Comparison of ENCODE assay signal across 20 cellular contexts in genomic region chr10:130998642-130999041, GRCh38.
DNase-seq lines count a peak whose midpoint lies in the region; ATAC-seq and TF ChIP-seq lines count a peak whose summit lies in the region.
"Had no signal": no experiment of that assay in that cellular context is flagged by ENCODE, and none has a peak within 500 bp of the region (broad histone marks: within the 10 kb centered on the region; RNA-seq: fewer than 3 reads in every experiment).

No MANE protein-coding gene starts in this region.

- peak overlapping the region in 1 of 11 experiments; percentile 1; a peak in 1 of 22 replicates for H3K27ac ChIP-seq in BLaER1 treated with 17β-estradiol and CSF1 and Interleukin-3, amounts not matched to agents 10 nM and 100 nM
- peak overlapping the region; percentile 77; the same call in 1 of the 2 replicates for H3K27ac ChIP-seq in Karpas-422 (ENCODE audit: low read length)
- H3K27ac ChIP-seq: A549 had no signal

- H3K27me3 ChIP-seq in BLaER1 treated with 17β-estradiol and CSF1 and Interleukin-3, amounts not matched to agents 10 nM and 100 nM: peaks cover 0 to 38% (median 16%) of the 10 kb centered on the region in 11 experiments; a peak in 18 of 22 replicates
- H3K27me3 ChIP-seq in Karpas-422 (ENCODE audit: low read length): peaks cover 9% of the 10 kb centered on the region; the same call in 1 of the 2 replicates

- H3K4me3 Mint-ChIP-seq in osteocyte (ENCODE audit: unreplicated experiment): no peak overlapping the region
- H3K4me3 Mint-ChIP-seq: CD8-positive, alpha-beta T cell; GM23338 had no signal

- H3K36me3 Mint-ChIP-seq in osteocyte (ENCODE audit: unreplicated experiment): no peaks in the 10 kb centered on the region
- H3K36me3 Mint-ChIP-seq: CD8-positive, alpha-beta T cell had no signal

- H3K4me2 ChIP-seq in BLaER1 treated with 17β-estradiol and CSF1 and Interleukin-3, amounts not matched to agents 10 nM and 100 nM: peak overlapping the region; percentile 71 to 93 (median 80); a peak in 21 of 22 replicates
- peak overlapping the region; percentile 79 for H3K4me2 ChIP-seq in Karpas-422 (ENCODE audit: low read depth, low read length, poor library complexity, severe bottlenecking)
- H3K4me2 ChIP-seq: A549, GM23338 had no signal

- no peaks in the 10 kb centered on the region for H3K79me2 ChIP-seq in Karpas-422 (ENCODE audit: low read length)

- DNase-seq in Karpas-422: no peak
- DNase-seq in islet precursor cell: peak; percentile 31
- peak; percentile 76 for DNase-seq in osteocyte (ENCODE audit: extremely low spot score, unreplicated experiment)
- DNase-seq in NCI-H2081 (lab: John Stamatoyannopoulos, UW): no peak
- no peak for DNase-seq in D341Med (ENCODE audit: low spot score)
- DNase-seq: AML-193, Calu3, DMS 273 treated with DMSO at 0.1 percent for 48 hours, DMS53, DND-41, EL, H7, IMR-90 had no signal

- H2AFZ ChIP-seq in Karpas-422 (ENCODE audit: low read length): no peak overlapping the region
- H2AFZ ChIP-seq: GM23338 had no signal

- H4K20me1 ChIP-seq in BLaER1 treated with 17β-estradiol and CSF1 and Interleukin-3, amounts not matched to agents 10 nM and 100 nM: peaks cover 0 to 13% (median 0%) of the 10 kb centered on the region in 11 experiments; a peak in 7 of 22 replicates
- no peaks in the 10 kb centered on the region for H4K20me1 ChIP-seq in Karpas-422 (ENCODE audit: insufficient read depth, low read depth, low read length)

- no peak for TF ChIP-seq CTCF in osteocyte (IDR thresholded peaks at IDR 0.05)

- no peaks in the 10 kb centered on the region for H3K4me1 Mint-ChIP-seq in osteocyte (ENCODE audit: unreplicated experiment)

- H3K9me3 Mint-ChIP-seq in osteocyte (ENCODE audit: unreplicated experiment): peaks cover 55% of the 10 kb centered on the region

- H3K9me3 ChIP-seq in BLaER1 treated with 17β-estradiol and CSF1 and Interleukin-3, amounts not matched to agents 10 nM and 100 nM (replicated peaks in 1 of 11): peaks cover 0 to 12% (median 7%) of the 10 kb centered on the region in 11 experiments; a peak in 8 of 22 replicates
- H3K9me3 ChIP-seq in Karpas-422 (ENCODE audit: low read length): peaks cover 8% of the 10 kb centered on the region; the same call in 1 of the 2 replicates
- H3K9me3 ChIP-seq: A549 had no signal

- H3K4me1 ChIP-seq in BLaER1 treated with 17β-estradiol and CSF1 and Interleukin-3, amounts not matched to agents 10 nM and 100 nM: peaks cover 56 to 86% (median 73%) of the 10 kb centered on the region in 10 experiments
- peaks cover 80% of the 10 kb centered on the region for H3K4me1 ChIP-seq in Karpas-422 (ENCODE audit: low read length)
- H3K4me1 ChIP-seq: A549 had no signal

- H3K9me2 ChIP-seq in Karpas-422 (replicated peaks; ENCODE audit: insufficient read depth, low read length): no peaks in the 10 kb centered on the region

- H3K27ac Mint-ChIP-seq in osteocyte (ENCODE audit: unreplicated experiment): no peak overlapping the region
- H3K27ac Mint-ChIP-seq: CD8-positive, alpha-beta T cell; GM23338 had no signal

- no peaks in the 10 kb centered on the region for H3K27me3 Mint-ChIP-seq in osteocyte (ENCODE audit: unreplicated experiment)

- H3K4me3 ChIP-seq in BLaER1 treated with 17β-estradiol and CSF1 and Interleukin-3, amounts not matched to agents 10 nM and 100 nM: no peak overlapping the region
- H3K4me3 ChIP-seq in Karpas-422 (ENCODE audit: low read length): peak overlapping the region; percentile 53; the same call in 1 of the 2 replicates
- H3K4me3 ChIP-seq: A549, GM23338, K562 had no signal

- no peak overlapping the region for H3K9ac ChIP-seq in BLaER1 treated with 17β-estradiol and CSF1 and Interleukin-3, amounts not matched to agents 10 nM and 100 nM
- H3K9ac ChIP-seq in Karpas-422 (ENCODE audit: low read length): peak overlapping the region; percentile 63

- ATAC-seq in GM21367 (IDR thresholded peaks at IDR 0.05; ENCODE audit: unreplicated experiment) (no peak), GM18517 (IDR thresholded peaks at IDR 0.05; ENCODE audit: unreplicated experiment) (no peak)
- ATAC-seq: A549; CD8-positive, alpha-beta T cell; GM23338; K562 had no signal

- no peaks in the 10 kb centered on the region for H3K36me3 ChIP-seq in BLaER1 treated with 17β-estradiol and CSF1 and Interleukin-3, amounts not matched to agents 10 nM and 100 nM
- no peaks in the 10 kb centered on the region; the same call in 1 of the 2 replicates for H3K36me3 ChIP-seq in Karpas-422 (ENCODE audit: insufficient read depth, low read length)

Comparison
In these comparisons a context has a peak if more than half of its experiments do, and no peak if none do; other contexts are left out.
1. DNase-seq: peak in islet precursor cell (single experiment) and osteocyte (single experiment); none in Karpas-422 (single experiment), NCI-H2081 (0 of 2) and D341Med (single experiment).